9 cellular contexts compared by ENCODE assay signal in the genomic region with DNA sequence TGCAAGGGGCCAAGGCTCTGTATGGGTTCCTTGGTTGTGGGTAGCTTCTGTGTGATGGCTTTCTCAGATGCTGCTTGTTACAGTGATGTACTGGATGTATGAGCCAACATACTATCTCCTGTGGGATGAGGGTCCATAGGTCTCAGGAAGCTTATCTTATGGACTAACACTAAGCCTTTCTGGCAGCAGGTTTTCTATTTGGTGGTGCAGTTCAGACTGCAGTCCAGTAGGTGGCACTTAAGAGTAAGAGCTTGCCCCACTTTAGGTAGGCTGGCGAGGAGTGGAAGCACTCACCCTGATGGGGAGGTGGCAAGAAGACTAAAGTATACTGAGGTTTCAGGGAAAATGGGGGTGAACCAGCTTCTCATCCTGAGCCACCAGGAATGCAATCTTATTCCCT.
DNase-seq lines count a peak whose midpoint lies in the region; ATAC-seq, FAIRE-seq and TF ChIP-seq lines count a peak whose summit lies in the region.
"Had no signal": no experiment of that assay in that cellular context is flagged by ENCODE, and none has a peak within 500 bp of the region (broad histone marks: within the 10 kb centered on the region; RNA-seq: fewer than 3 reads in every experiment).

No MANE protein-coding gene starts in this region.

- DNase-seq in AML-193 (lab: John Stamatoyannopoulos, UW) (peak; percentile 14 to 20), SJCRH30 (peak; percentile 19 to 56), choroid plexus epithelial cell (ENCODE audit: low read depth) (peak; percentile 44), natural killer cell (no peak), ovary (no peak), frontal cortex (ENCODE audit: low spot score in 2 of 2) (no peak)

- H3K36me3 Mint-ChIP-seq in natural killer cell = no peaks in the 10 kb centered on the region
- H3K36me3 Mint-ChIP-seq: IgD-negative memory B cell had no signal

- H3K27ac ChIP-seq in SJCRH30 (no peak overlapping the region), ovary (no peak overlapping the region)

- TF ChIP-seq POLR2A in ovary (IDR thresholded peaks at IDR 0.05) = no peak

- H3K27me3 ChIP-seq in SJCRH30 (no peaks in the 10 kb centered on the region), ovary (no peaks in the 10 kb centered on the region)

- H3K9me3 Mint-ChIP-seq in natural killer cell = no peaks in the 10 kb centered on the region
- H3K9me3 Mint-ChIP-seq: IgD-negative memory B cell had no signal

- no peak overlapping the region for H3K27ac Mint-ChIP-seq in natural killer cell

- H3K9me3 ChIP-seq in SJCRH30 (replicated peaks) (no peaks in the 10 kb centered on the region), ovary (no peaks in the 10 kb centered on the region)

- no peak overlapping the region for H3K4me3 ChIP-seq in SJCRH30
- H3K4me3 ChIP-seq in choroid plexus epithelial cell (ENCODE audit: low read depth, low read length) = no peak overlapping the region
- H3K4me3 ChIP-seq in ovary = no peak overlapping the region

- no peaks in the 10 kb centered on the region for H3K4me1 Mint-ChIP-seq in natural killer cell

- H3K4me1 ChIP-seq in SJCRH30 (no peaks in the 10 kb centered on the region), ovary (ENCODE audit: insufficient read depth) (no peaks in the 10 kb centered on the region)

- WGBS in ovary, 3 donors = 7 to 18% (median 16%) methylated on average over 1 of the region's 1 CpG

- ATAC-seq in GM18498 (IDR thresholded peaks at IDR 0.05; ENCODE audit: unreplicated experiment) (peak; percentile 79), HG03175 (IDR thresholded peaks at IDR 0.05; ENCODE audit: unreplicated experiment) (peak; percentile 70), natural killer cell (peak; percentile 57 to 90 (median 60))

- peak; percentile 64 for TF ChIP-seq CTCF in choroid plexus epithelial cell (conservative IDR thresholded peaks at IDR 0.05; ENCODE audit: low read depth, low read length)
- TF ChIP-seq CTCF in natural killer cell (IDR thresholded peaks at IDR 0.05) = peak; percentile 49
- no peak for TF ChIP-seq CTCF in ovary (IDR thresholded peaks at IDR 0.05)

- intact Hi-C loops in natural killer cell (cut with micrococcal nuclease) = no loop called here
- intact Hi-C loops in ovary (cut with DNase I) = no loop called here

- TF ChIP-seq EP300 in ovary (IDR thresholded peaks at IDR 0.05) = no peak

- H3K36me3 ChIP-seq in SJCRH30 = no peaks in the 10 kb centered on the region
- no peaks in the 10 kb centered on the region for H3K36me3 ChIP-seq in ovary

- no peak for FAIRE-seq in frontal cortex (lab: Jason Lieb, UNC)

- no peak overlapping the region for H3K4me3 Mint-ChIP-seq in natural killer cell
- H3K4me3 Mint-ChIP-seq: IgD-negative memory B cell had no signal

- H3K27me3 Mint-ChIP-seq in natural killer cell (ENCODE audit: low read depth in 2 of 2) = peaks cover 3 to 14% of the 10 kb centered on the region in 2 donors

Comparison
In these comparisons a context has a peak if more than half of its experiments do, and no peak if none do; other contexts are left out.
1. DNase-seq: peak in AML-193 (2 of 2), SJCRH30 (2 of 2) and choroid plexus epithelial cell (single experiment); none in natural killer cell (single experiment), ovary (0 of 5) and frontal cortex (0 of 2).
2. CTCF ChIP-seq: peak in choroid plexus epithelial cell (single experiment) and natural killer cell (single experiment); none in ovary (0 of 3).
3. Peak in every context shown above with its lines, with median percentiles within 50 percentile points of each other: ATAC-seq.